Comparison of ENCODE assay signal across 8 cellular contexts in the genomic region with DNA sequence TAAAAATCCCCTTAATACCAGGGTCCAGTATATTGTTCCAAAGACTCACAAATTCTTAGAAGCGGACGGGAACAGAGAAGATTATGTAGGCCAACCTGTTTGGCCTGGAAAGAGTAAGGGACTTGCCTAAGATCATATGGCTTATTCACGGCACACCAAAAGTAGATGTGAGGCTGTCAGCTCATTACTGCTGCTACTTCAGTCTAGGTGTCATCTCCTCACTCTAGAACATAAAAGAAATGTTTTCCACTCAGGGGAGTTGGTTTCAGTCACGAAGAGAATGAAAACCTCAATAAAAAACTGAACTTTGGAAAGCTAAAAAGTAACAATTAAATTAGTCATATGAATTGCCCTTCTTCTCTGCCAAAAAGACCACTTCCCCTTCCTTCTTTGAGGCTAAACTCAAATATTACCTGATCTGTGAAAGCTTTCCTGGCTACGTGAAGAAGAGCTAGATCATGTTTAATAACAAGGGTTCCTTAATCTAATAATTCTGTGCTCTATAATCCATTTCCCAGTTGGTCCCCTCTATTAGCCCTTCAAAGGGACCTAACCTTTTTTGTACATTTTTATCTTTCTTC. TPM values are rescaled to one million over a fixed set of nuclear protein-coding genes. Genes with fewer than 3 reads are reported as not detected.
DNase-seq lines count a peak whose midpoint lies in the region; ATAC-seq, FAIRE-seq and TF ChIP-seq lines count a peak whose summit lies in the region.

No MANE protein-coding gene starts in this region.

- peak overlapping the region; percentile 41 for H3K27ac ChIP-seq in muscle layer of colon (ENCODE audit: low read depth, low read length)
- H3K27ac ChIP-seq in pancreas, result no peak overlapping the region

- peak overlapping the region; percentile 59 for H3K9ac ChIP-seq in muscle layer of colon (ENCODE audit: low read length)

- H3K4me1 ChIP-seq in Caco-2 (peaks cover 9% of the 10 kb centered on the region), muscle layer of colon (ENCODE audit: insufficient read depth, low read length) (peaks cover 13% of the 10 kb centered on the region), pancreas (peaks cover 0 to 9% (median 0%) of the 10 kb centered on the region in 3 donors)

- CTCF ChIA-PET in Caco-2 (lab: Charles Lee), result interaction anchor here (1.2 to 1.4 kb wide), 3 partner anchors 13 to 54 kb away, joined by 3 to 4 read pairs (median 3); a partner anchor contains a TSS

- H3K4me1 Mint-ChIP-seq in Caco-2 (ENCODE audit: low read depth, unreplicated experiment), result peaks cover 7% of the 10 kb centered on the region

- H3K9me3 Mint-ChIP-seq in Caco-2 (ENCODE audit: unreplicated experiment), result no peaks in the 10 kb centered on the region

- H3K27me3 Mint-ChIP-seq in Caco-2 (ENCODE audit: insufficient read depth, unreplicated experiment), result no peaks in the 10 kb centered on the region

- ATAC-seq in GM21367 (IDR thresholded peaks at IDR 0.05; ENCODE audit: unreplicated experiment) (peak; percentile 8), pancreas (no peak), left lobe of liver (no peak)

- H3K4me3 Mint-ChIP-seq in Caco-2 (ENCODE audit: unreplicated experiment), result peak overlapping the region; percentile 88

- DNase-seq in Caco-2 (peak in 1 of 2 experiments; percentile 17), LNCaP clone FGC (ENCODE audit: low read depth) (no peak), cardiac fibroblast (ENCODE audit: low read depth in 2 of 2) (no peak), NCI-H2227 (lab: John Stamatoyannopoulos, UW; ENCODE audit: unreplicated experiment) (no peak), pancreas (no peak), left lobe of liver (ENCODE audit: low spot score) (no peak)

- POLR2A ChIA-PET in Caco-2 (lab: Charles Lee), result interaction anchor here (0.6 to 1.3 kb wide), 2 partner anchors 111 to 279 kb away, joined by 3 to 4 read pairs; a partner anchor contains a TSS

- peak overlapping the region; percentile 32 for H3K4me3 ChIP-seq in Caco-2 (ENCODE audit: low read depth, low read length)
- H3K4me3 ChIP-seq in LNCaP clone FGC (ENCODE audit: low read depth, low read length), result peak overlapping the region; percentile 76
- H3K4me3 ChIP-seq in cardiac fibroblast (replicated peaks in 1 of 2; ENCODE audit: low read depth in 2 of 2, low read length in 2 of 2), result peak overlapping the region; percentile 19 to 89
- H3K4me3 ChIP-seq in muscle layer of colon (ENCODE audit: low read depth in 1 of 2, low read length in 2 of 2), result peak overlapping the region in 1 of 2 donors; percentile 80
- H3K4me3 ChIP-seq in pancreas, result peak overlapping the region in 2 of 4 donors; percentile 50 to 86

- no peaks in the 10 kb centered on the region for H3K9me3 ChIP-seq in Caco-2
- H3K9me3 ChIP-seq in muscle layer of colon (ENCODE audit: low read length), result no peaks in the 10 kb centered on the region
- no peaks in the 10 kb centered on the region for H3K9me3 ChIP-seq in pancreas

- no peak for FAIRE-seq in pancreas (lab: Jason Lieb, UNC)

- WGBS in pancreas, 2 donors, result 23 to 26% methylated on average over 5 of the region's 5 CpGs

- no TSS peak for BruUV-seq in Caco-2 (replicated peaks; lab: Mats Ljungman, UMichigan)

- H3K36me3 ChIP-seq in Caco-2 (ENCODE audit: control insufficient read depth, insufficient read depth, low read length) (no peaks in the 10 kb centered on the region), muscle layer of colon (ENCODE audit: insufficient read depth, low read length) (no peaks in the 10 kb centered on the region), pancreas (no peaks in the 10 kb centered on the region)

- H3K27me3 ChIP-seq in Caco-2 (replicated peaks; ENCODE audit: control insufficient read depth, insufficient read depth, low read length), result no peaks in the 10 kb centered on the region
- H3K27me3 ChIP-seq in muscle layer of colon (ENCODE audit: control insufficient read depth in 1 of 2, insufficient read depth in 2 of 2, low read length in 2 of 2), result no peaks in the 10 kb centered on the region
- H3K27me3 ChIP-seq in pancreas, result no peaks in the 10 kb centered on the region

- H3K36me3 Mint-ChIP-seq in Caco-2 (ENCODE audit: insufficient read depth, unreplicated experiment), result peaks cover 4% of the 10 kb centered on the region

- no peak for TF ChIP-seq CTCF in Caco-2 (IDR thresholded peaks at IDR 0.05; ENCODE audit: insufficient read depth in 1 of 2, low read depth in 1 of 2, low read length in 1 of 2, severe bottlenecking in 1 of 2, unreplicated experiment in 1 of 2)
- TF ChIP-seq CTCF in LNCaP clone FGC (IDR thresholded peaks at IDR 0.05; ENCODE audit: control insufficient read depth, extremely low read depth, insufficient read depth), result no peak
- no peak for TF ChIP-seq CTCF in cardiac fibroblast (IDR thresholded peaks at IDR 0.05; ENCODE audit: low read depth, low read length)
- no peak for TF ChIP-seq CTCF in pancreas (IDR thresholded peaks at IDR 0.05)

- intact Hi-C loops in Caco-2 (cut with micrococcal nuclease; ENCODE audit: unreplicated experiment) (no loop called here), pancreas (cut with DNase I) (no loop called here)

- H3K27ac Mint-ChIP-seq in Caco-2 (ENCODE audit: unreplicated experiment), result peak overlapping the region; percentile 86

RNA-seq across cellular contexts. Expression of a gene that starts 0.7 kb away (rescaled TPM):
- total RNA-seq in Caco-2 (2022), result 16.7 and 22.6 TPM in 2 replicates
- 1 to 10 TPM in 5 of 6 donors, under 1 TPM in 1; 0.92 to 2.8 (median 2.4) TPM for total RNA-seq in pancreas
- polyA plus RNA-seq in pancreas, result 1 to 10 TPM; 1.1 to 1.7 TPM
- 1.7 TPM for total RNA-seq in left lobe of liver

RNA-seq across cellular contexts. Expression of a gene that starts 13.2 kb away (rescaled TPM):
- total RNA-seq in Caco-2 (2022) (not detected in 2 replicates), pancreas (under 1 TPM in 2 of 6 donors, not detected in 4; 0.22 to 0.41 TPM), left lobe of liver (0.15 TPM)
- under 1 TPM; 0.28 to 0.30 TPM for polyA plus RNA-seq in pancreas
